In genomic region chr5:135033026-135033861, GRCh38 we compare ENCODE assay signal across 8 cellular contexts. TPM values are rescaled to one million over a fixed set of nuclear protein-coding genes. Genes with fewer than 3 reads are reported as not detected.
DNase-seq lines count a peak whose midpoint lies in the region; ATAC-seq and TF ChIP-seq lines count a peak whose summit lies in the region.

No MANE protein-coding gene starts in this region.

- peaks cover 0 to 3% of the 10 kb centered on the region in 2 donors for H3K36me3 Mint-ChIP-seq in CD4-positive, alpha-beta memory T cell

- no peaks in the 10 kb centered on the region for H3K9me2 ChIP-seq in SU-DHL-6 (replicated peaks; ENCODE audit: insufficient read depth, low read length)

- TF ChIP-seq CTCF in HEK293 (tag by site-specific recombination; IDR thresholded peaks at IDR 0.05), result no peak
- no peak for TF ChIP-seq CTCF in SU-DHL-6 (IDR thresholded peaks at IDR 0.05; ENCODE audit: insufficient read depth, low read length, poor library complexity, severe bottlenecking)
- no peak for TF ChIP-seq CTCF in fibroblast of mammary gland (conservative IDR thresholded peaks at IDR 0.05; ENCODE audit: control insufficient read depth, insufficient read depth, low read depth, low read length)

- CTCF ChIA-PET in CD4-positive, alpha-beta memory T cell (lab: Charles Lee; ENCODE audit: partially characterized antibody), result no interaction called here
- CTCF ChIA-PET in HEK293 (lab: Yijun Ruan, JAX), result interaction anchor here (0.9 kb wide), 1 partner anchor 76 kb away, joined by 3 read pairs; no protein-coding TSS in a partner anchor

- peaks cover 24% of the 10 kb centered on the region for H3K4me1 ChIP-seq in CD4-positive, alpha-beta memory T cell (ENCODE audit: insufficient read depth, low read length)
- peaks cover 13% of the 10 kb centered on the region for H3K4me1 ChIP-seq in HEK293 (ENCODE audit: control insufficient read depth, insufficient read depth, low read length)

- H3K36me3 ChIP-seq in CD4-positive, alpha-beta memory T cell (ENCODE audit: insufficient read depth, low read length), result no peaks in the 10 kb centered on the region
- H3K36me3 ChIP-seq in HEK293 (ENCODE audit: control insufficient read depth in 2 of 2, insufficient read depth in 1 of 2, low read length in 2 of 2) (peaks cover 4 to 28% of the 10 kb centered on the region in 2 experiments; a peak in 2 of 3 replicates), SU-DHL-6 (ENCODE audit: low read length) (no peaks in the 10 kb centered on the region)

- H3K27ac ChIP-seq in CD4-positive, alpha-beta memory T cell (ENCODE audit: low read depth, low read length), result no peak overlapping the region
- H3K27ac ChIP-seq in HEK293 (ENCODE audit: extremely low read depth, low read depth, low read length) (peak overlapping the region; percentile 96), SU-DHL-6 (ENCODE audit: low read depth, low read length) (peak overlapping the region; percentile 50)

- no peaks in the 10 kb centered on the region; the same call in 1 of the 2 replicates for H3F3A ChIP-seq in SU-DHL-6 (ENCODE audit: insufficient read depth)

- H4K20me1 ChIP-seq in SU-DHL-6 (ENCODE audit: low read depth, low read length), result no peaks in the 10 kb centered on the region

- H3K9me3 ChIP-seq in CD4-positive, alpha-beta memory T cell (ENCODE audit: control insufficient read depth in 1 of 2, low read length in 2 of 2), result no peaks in the 10 kb centered on the region
- H3K9me3 ChIP-seq in HEK293 (ENCODE audit: control insufficient read depth, insufficient read depth, low read depth, low read length), result no peaks in the 10 kb centered on the region
- no peaks in the 10 kb centered on the region for H3K9me3 ChIP-seq in SU-DHL-6 (ENCODE audit: insufficient read depth, low read length)

- POLR2A ChIA-PET in CD4-positive, alpha-beta memory T cell (lab: Charles Lee; ENCODE audit: partially characterized antibody), result no interaction called here
- POLR2A ChIA-PET in HEK293 (lab: Yijun Ruan, JAX), result interaction anchor here (1.1 to 2.2 kb wide), 3 partner anchors 8 to 158 kb away, joined by 3 to 6 read pairs (median 4); partner anchors contain the start of gene PCBD2

- H3K4me1 Mint-ChIP-seq in CD4-positive, alpha-beta memory T cell, result peaks cover 20 to 52% (median 34%) of the 10 kb centered on the region in 4 donors

- no peak overlapping the region for H3K4me3 ChIP-seq in CD4-positive, alpha-beta memory T cell (ENCODE audit: low read length in 2 of 2)
- H3K4me3 ChIP-seq in HEK293 (ENCODE audit: low read depth, low read length) (peak overlapping the region; percentile 56), SU-DHL-6 (ENCODE audit: insufficient read depth, low read length, poor library complexity, severe bottlenecking) (peak overlapping the region; percentile 90), fibroblast of mammary gland (ENCODE audit: control insufficient read depth, low read depth, low read length) (peak overlapping the region; percentile 2)

- H3K27ac Mint-ChIP-seq in CD4-positive, alpha-beta memory T cell, result peak overlapping the region in 1 of 7 donors; percentile 41

- H3K4me3 Mint-ChIP-seq in CD4-positive, alpha-beta memory T cell, result peak overlapping the region; percentile 49 to 83 (median 76)

- DNase-seq in CD4-positive, alpha-beta memory T cell, result no peak
- peak; percentile 12 for DNase-seq in fibroblast of mammary gland (ENCODE audit: low read depth)
- peak; percentile 84 for DNase-seq in retina
- no peak for DNase-seq in NK-92 (lab: John Stamatoyannopoulos, UW; ENCODE audit: unreplicated experiment)
- DNase-seq in hippocampal formation (lab: John Stamatoyannopoulos, UW), result no peak

- peak overlapping the region; percentile 65 for H3K4me2 ChIP-seq in SU-DHL-6 (ENCODE audit: low read depth, low read length, poor library complexity, severe bottlenecking)

- H3K9ac ChIP-seq in SU-DHL-6 (ENCODE audit: low read length), result peak overlapping the region; percentile 84

- ATAC-seq in GM18517 (IDR thresholded peaks at IDR 0.05; ENCODE audit: unreplicated experiment), result no peak

- peak overlapping the region; percentile 88 for H2AFZ ChIP-seq in SU-DHL-6 (ENCODE audit: low read depth, low read length, severe bottlenecking)

- peaks cover 0 to 9% (median 2%) of the 10 kb centered on the region in 8 donors for H3K9me3 Mint-ChIP-seq in CD4-positive, alpha-beta memory T cell

- intact Hi-C loops in CD4-positive, alpha-beta memory T cell (cut with micrococcal nuclease), result no loop called here

- H3K79me2 ChIP-seq in SU-DHL-6 (ENCODE audit: insufficient read depth, low read length), result peaks cover 18% of the 10 kb centered on the region

- peaks cover 42% of the 10 kb centered on the region for H3K27me3 ChIP-seq in CD4-positive, alpha-beta memory T cell (ENCODE audit: insufficient read depth, low read length)
- no peaks in the 10 kb centered on the region for H3K27me3 ChIP-seq in SU-DHL-6 (ENCODE audit: low read length)

- peaks cover 59 to 64% of the 10 kb centered on the region in 2 donors for H3K27me3 Mint-ChIP-seq in CD4-positive, alpha-beta memory T cell

TF ChIP-seq in HEK293, 187 proteins besides CTCF, POLR2A, EP300 and RAD21 (continues in another document):
- TF ChIP-seq GLIS2 (tag by site-specific recombination; IDR thresholded peaks at IDR 0.05), result peak; percentile 8
- no peak for TF ChIP-seq ZNF423 (tag by site-specific recombination; IDR thresholded peaks at IDR 0.05)
- TF ChIP-seq ZBTB7A (tag by site-specific recombination; IDR thresholded peaks at IDR 0.05; ENCODE audit: low read depth), result 0 out of 2 replicates have a peak, but pooled peaks have one; percentile 9
- peak; percentile 15; the same call in 1 of the 2 replicates for TF ChIP-seq ZNF777 (tag by site-specific recombination; IDR thresholded peaks at IDR 0.05; ENCODE audit: borderline replicate concordance)
- TF ChIP-seq ZNF596 (tag by site-specific recombination; IDR thresholded peaks at IDR 0.05), result no peak
- TF ChIP-seq ZNF366 (tag by site-specific recombination; conservative IDR thresholded peaks at IDR 0.05), result peak; percentile 63
- TF ChIP-seq KLF9 (tag by site-specific recombination; IDR thresholded peaks at IDR 0.05; ENCODE audit: low read depth), result 0 out of 2 replicates have a peak, but pooled peaks have one; percentile 12
- TF ChIP-seq PRDM1 (tag by site-specific recombination; IDR thresholded peaks at IDR 0.05), result peak; percentile 77
- no peak for TF ChIP-seq EGR2 (tag by site-specific recombination; IDR thresholded peaks at IDR 0.05; ENCODE audit: low read depth)
- peak; percentile 46; the same call in 1 of the 2 replicates for TF ChIP-seq PATZ1 (tag by site-specific recombination; IDR thresholded peaks at IDR 0.05)
- TF ChIP-seq REPIN1 (tag by site-specific recombination; IDR thresholded peaks at IDR 0.05; ENCODE audit: low read depth), result no peak
- TF ChIP-seq KLF17 (tag by site-specific recombination; IDR thresholded peaks at IDR 0.05), result no peak
- TF ChIP-seq ZNF23 (tag by site-specific recombination; IDR thresholded peaks at IDR 0.05; ENCODE audit: borderline replicate concordance), result no peak
- TF ChIP-seq ZNF785 (tag by site-specific recombination; IDR thresholded peaks at IDR 0.05), result no peak
- peak; percentile 19; the same call in 1 of the 2 replicates for TF ChIP-seq ZFP37 (tag by site-specific recombination; IDR thresholded peaks at IDR 0.05)
- TF ChIP-seq ZBTB20 (tag by site-specific recombination; IDR thresholded peaks at IDR 0.05), result peak; percentile 88
- no peak for TF ChIP-seq YY1 (tag by site-specific recombination; IDR thresholded peaks at IDR 0.05)
- no peak for TF ChIP-seq ZXDB (tag by site-specific recombination; IDR thresholded peaks at IDR 0.05)
- 0 out of 2 replicates have a peak, but pooled peaks have one; percentile 32 for TF ChIP-seq ZBTB48 (tag by site-specific recombination; IDR thresholded peaks at IDR 0.05)
- TF ChIP-seq ZNF549 (tag by site-specific recombination; IDR thresholded peaks at IDR 0.05), result no peak
- TF ChIP-seq ZNF341 (tag by site-specific recombination; IDR thresholded peaks at IDR 0.05; ENCODE audit: low read depth), result peak; percentile 55; the same call in 1 of the 2 replicates

RNA-seq across cellular contexts. Expression of gene PITX1, which starts 0.8 kb away (rescaled TPM):
- not detected for total RNA-seq in CD4-positive, alpha-beta memory T cell
- polyA plus RNA-seq in CD4-positive, alpha-beta memory T cell, result not detected

Comparison
In these comparisons a context has a peak if more than half of its experiments do, and no peak if none do; other contexts are left out.
1. DNase-seq: peak in fibroblast of mammary gland (single experiment) and retina (single experiment); none in CD4-positive, alpha-beta memory T cell (0 of 5), NK-92 (single experiment) and hippocampal formation (0 of 2).
2. H3K4me3 ChIP-seq: peak in HEK293 (single experiment), SU-DHL-6 (single experiment) and fibroblast of mammary gland (single experiment); none in CD4-positive, alpha-beta memory T cell (0 of 2).